10 cellular contexts compared by ENCODE assay signal in genomic region chr4:99763635-99764101, GRCh38. TPM values are rescaled to one million over a fixed set of nuclear protein-coding genes. Genes with fewer than 3 reads are reported as not detected.
DNase-seq lines count a peak whose midpoint lies in the region; ATAC-seq and TF ChIP-seq lines count a peak whose summit lies in the region.
"Had no signal": no experiment of that assay in that cellular context is flagged by ENCODE, and none has a peak within 500 bp of the region (broad histone marks: within the 10 kb centered on the region; RNA-seq: fewer than 3 reads in every experiment).

No MANE protein-coding gene starts in this region.

- H3K36me3 ChIP-seq in Karpas-422 (ENCODE audit: insufficient read depth, low read length) = no peaks in the 10 kb centered on the region

- no peak overlapping the region; the same call in 1 of the 2 replicates for H2AFZ ChIP-seq in Karpas-422 (ENCODE audit: low read length)

- H3K27me3 Mint-ChIP-seq in activated CD4-positive, alpha-beta T cell treated with anti-CD3 and anti-CD28 coated beads for 36 hours = peaks cover 10% of the 10 kb centered on the region

- intact Hi-C loops in activated CD4-positive, alpha-beta T cell treated with anti-CD3 and anti-CD28 coated beads for 36 hours (cut with DNase I, micrococcal nuclease) = loop anchor here (1.0 to 5.0 kb wide), 4 partner anchors 52 to 203 kb away; partner anchors contain the start of gene TRMT10A (in 1 of the 2)

- DNase-seq in activated CD4-positive, alpha-beta T cell treated with anti-CD3 and anti-CD28 coated beads for 36 hours = peak; percentile 53
- DNase-seq in activated CD4-positive, alpha-beta T cell treated with anti-CD3 and anti-CD28 coated beads for 1 hour = no peak
- DNase-seq in Karpas-422 (peak; percentile 77), cardiac fibroblast (ENCODE audit: low read depth in 2 of 2) (peak; percentile 91 to 92), pons (ENCODE audit: low spot score) (peak; percentile 11), activated gamma-delta T cell (lab: John Stamatoyannopoulos, UW) (no peak), NCI-H1092 (lab: John Stamatoyannopoulos, UW) (no peak)
- DNase-seq: naive B cell had no signal

- H3K9me2 ChIP-seq in Karpas-422 (replicated peaks; ENCODE audit: insufficient read depth, low read length) = no peaks in the 10 kb centered on the region

- no peaks in the 10 kb centered on the region; the same call in 1 of the 2 replicates for H3K9me3 ChIP-seq in Karpas-422 (ENCODE audit: low read length)

- peak overlapping the region; percentile 27; the same call in 1 of the 2 replicates for H3K27ac ChIP-seq in Karpas-422 (ENCODE audit: low read length)

- no peaks in the 10 kb centered on the region for H3K36me3 Mint-ChIP-seq in activated CD4-positive, alpha-beta T cell treated with anti-CD3 and anti-CD28 coated beads for 36 hours (ENCODE audit: low read depth)
- H3K36me3 Mint-ChIP-seq: naive B cell had no signal

- H3K4me3 Mint-ChIP-seq in activated CD4-positive, alpha-beta T cell treated with anti-CD3 and anti-CD28 coated beads for 36 hours = no peak overlapping the region
- H3K4me3 Mint-ChIP-seq: central memory CD8-positive, alpha-beta T cell; naive B cell had no signal

- no peaks in the 10 kb centered on the region for H4K20me1 ChIP-seq in Karpas-422 (ENCODE audit: insufficient read depth, low read depth, low read length)

- no peak overlapping the region for H3K4me3 ChIP-seq in Karpas-422 (ENCODE audit: low read length)
- no peak overlapping the region for H3K4me3 ChIP-seq in cardiac fibroblast (replicated peaks in 1 of 2; ENCODE audit: low read depth in 2 of 2, low read length in 2 of 2)

- H3K27me3 ChIP-seq in Karpas-422 (ENCODE audit: low read length) = no peaks in the 10 kb centered on the region

- peak; percentile 96 for ATAC-seq in activated CD4-positive, alpha-beta T cell treated with anti-CD3 and anti-CD28 coated beads for 36 hours
- ATAC-seq in GM18858 (IDR thresholded peaks at IDR 0.05; ENCODE audit: unreplicated experiment) = no peak

- CTCF ChIA-PET in activated CD4-positive, alpha-beta T cell treated with anti-CD3 and anti-CD28 coated beads for 36 hours (lab: Charles Lee) = interaction anchor here (1.3 to 1.6 kb wide), 2 partner anchors 44 to 46 kb away, joined by 4 to 6 read pairs; no protein-coding TSS in a partner anchor

- no peak overlapping the region for H3K27ac Mint-ChIP-seq in activated CD4-positive, alpha-beta T cell treated with anti-CD3 and anti-CD28 coated beads for 36 hours

- POLR2A ChIA-PET in activated CD4-positive, alpha-beta T cell treated with anti-CD3 and anti-CD28 coated beads for 36 hours (lab: Charles Lee) = interaction anchor here (0.6 kb wide), 1 partner anchor 85 kb away, joined by 4 read pairs; no protein-coding TSS in a partner anchor

- peaks cover 34% of the 10 kb centered on the region for H3K4me1 Mint-ChIP-seq in activated CD4-positive, alpha-beta T cell treated with anti-CD3 and anti-CD28 coated beads for 36 hours
- H3K4me1 Mint-ChIP-seq: central memory CD8-positive, alpha-beta T cell; naive B cell had no signal

- peaks cover 7% of the 10 kb centered on the region for H3K9me3 Mint-ChIP-seq in activated CD4-positive, alpha-beta T cell treated with anti-CD3 and anti-CD28 coated beads for 36 hours (ENCODE audit: low read depth)
- H3K9me3 Mint-ChIP-seq: central memory CD8-positive, alpha-beta T cell had no signal

- H3K4me2 ChIP-seq in Karpas-422 (ENCODE audit: low read depth, low read length, poor library complexity, severe bottlenecking) = peak overlapping the region; percentile 30

- no peak for TF ChIP-seq CTCF in cardiac fibroblast (IDR thresholded peaks at IDR 0.05; ENCODE audit: low read depth, low read length)

- H3K4me1 ChIP-seq in Karpas-422 (ENCODE audit: low read length) = peaks cover 25% of the 10 kb centered on the region

- H3K9ac ChIP-seq in Karpas-422 (ENCODE audit: low read length) = no peak overlapping the region

- no peaks in the 10 kb centered on the region for H3K79me2 ChIP-seq in Karpas-422 (ENCODE audit: low read length)

RNA-seq across cellular contexts. Expression of gene DAPP1, which starts 53.0 kb away (rescaled TPM):
- 10 to 100 TPM; 24.7 to 25.9 TPM for total RNA-seq in activated CD4-positive, alpha-beta T cell treated with anti-CD3 and anti-CD28 coated beads for 36 hours
- 49.1 and 102 TPM in 2 replicates for total RNA-seq in Karpas-422 (2014; rRNA removed; shearing (Covaris generic); ENCODE audit: low replicate concordance)

Comparison
In these comparisons a context has a peak if more than half of its experiments do, and no peak if none do; other contexts are left out.
1. DNase-seq: peak in activated CD4-positive, alpha-beta T cell treated with anti-CD3 and anti-CD28 coated beads for 36 hours (single experiment), Karpas-422 (single experiment), cardiac fibroblast (2 of 2) and pons (single experiment); none in activated CD4-positive, alpha-beta T cell treated with anti-CD3 and anti-CD28 coated beads for 1 hour (single experiment), activated gamma-delta T cell (single experiment) and NCI-H1092 (single experiment).